1 cellular context compared by ENCODE assay signal in the genomic region with DNA sequence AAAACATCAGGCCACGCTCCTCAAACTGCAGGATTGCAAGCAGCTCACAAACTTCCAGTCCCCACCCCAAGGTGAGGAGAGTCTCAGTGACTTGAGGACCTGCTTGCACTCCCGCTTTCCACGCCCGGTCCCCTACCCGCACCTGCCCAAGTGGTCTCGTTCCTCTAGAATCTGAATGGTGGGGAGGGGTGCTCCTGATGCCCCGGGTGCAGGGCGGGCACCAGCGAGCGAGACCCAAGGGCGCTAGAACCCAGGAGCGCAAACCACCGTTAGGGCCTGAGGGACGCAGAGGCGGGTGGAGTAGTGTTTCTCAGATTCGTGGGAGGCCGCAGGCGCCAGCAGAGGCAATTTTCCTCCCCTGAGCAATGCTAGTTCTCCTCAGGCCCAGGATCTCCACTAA.
TF ChIP-seq lines count a peak whose summit lies in the region.

No MANE protein-coding gene starts in this region.

TF ChIP-seq in WTC11, 78 proteins besides CTCF, POLR2A, EP300 and RAD21 (continued from another document):
- TF ChIP-seq, protein P1, sequence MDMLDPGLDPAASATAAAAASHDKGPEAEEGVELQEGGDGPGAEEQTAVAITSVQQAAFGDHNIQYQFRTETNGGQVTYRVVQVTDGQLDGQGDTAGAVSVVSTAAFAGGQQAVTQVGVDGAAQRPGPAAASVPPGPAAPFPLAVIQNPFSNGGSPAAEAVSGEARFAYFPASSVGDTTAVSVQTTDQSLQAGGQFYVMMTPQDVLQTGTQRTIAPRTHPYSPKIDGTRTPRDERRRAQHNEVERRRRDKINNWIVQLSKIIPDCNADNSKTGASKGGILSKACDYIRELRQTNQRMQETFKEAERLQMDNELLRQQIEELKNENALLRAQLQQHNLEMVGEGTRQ (CRISPR knock-in tag; IDR thresholded peaks at IDR 0.05): no peak
- TF ChIP-seq GABPB1 (CRISPR knock-in tag; IDR thresholded peaks at IDR 0.05) (no peak), TCF7 (CRISPR knock-in tag; IDR thresholded peaks at IDR 0.05; ENCODE audit: low read depth) (no peak)
- TF ChIP-seq, protein P2, sequence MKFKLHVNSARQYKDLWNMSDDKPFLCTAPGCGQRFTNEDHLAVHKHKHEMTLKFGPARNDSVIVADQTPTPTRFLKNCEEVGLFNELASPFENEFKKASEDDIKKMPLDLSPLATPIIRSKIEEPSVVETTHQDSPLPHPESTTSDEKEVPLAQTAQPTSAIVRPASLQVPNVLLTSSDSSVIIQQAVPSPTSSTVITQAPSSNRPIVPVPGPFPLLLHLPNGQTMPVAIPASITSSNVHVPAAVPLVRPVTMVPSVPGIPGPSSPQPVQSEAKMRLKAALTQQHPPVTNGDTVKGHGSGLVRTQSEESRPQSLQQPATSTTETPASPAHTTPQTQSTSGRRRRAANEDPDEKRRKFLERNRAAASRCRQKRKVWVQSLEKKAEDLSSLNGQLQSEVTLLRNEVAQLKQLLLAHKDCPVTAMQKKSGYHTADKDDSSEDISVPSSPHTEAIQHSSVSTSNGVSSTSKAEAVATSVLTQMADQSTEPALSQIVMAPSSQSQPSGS (CRISPR knock-in tag; IDR thresholded peaks at IDR 0.05; ENCODE audit: borderline replicate concordance, low read depth): no peak
- TF ChIP-seq, protein P3, sequence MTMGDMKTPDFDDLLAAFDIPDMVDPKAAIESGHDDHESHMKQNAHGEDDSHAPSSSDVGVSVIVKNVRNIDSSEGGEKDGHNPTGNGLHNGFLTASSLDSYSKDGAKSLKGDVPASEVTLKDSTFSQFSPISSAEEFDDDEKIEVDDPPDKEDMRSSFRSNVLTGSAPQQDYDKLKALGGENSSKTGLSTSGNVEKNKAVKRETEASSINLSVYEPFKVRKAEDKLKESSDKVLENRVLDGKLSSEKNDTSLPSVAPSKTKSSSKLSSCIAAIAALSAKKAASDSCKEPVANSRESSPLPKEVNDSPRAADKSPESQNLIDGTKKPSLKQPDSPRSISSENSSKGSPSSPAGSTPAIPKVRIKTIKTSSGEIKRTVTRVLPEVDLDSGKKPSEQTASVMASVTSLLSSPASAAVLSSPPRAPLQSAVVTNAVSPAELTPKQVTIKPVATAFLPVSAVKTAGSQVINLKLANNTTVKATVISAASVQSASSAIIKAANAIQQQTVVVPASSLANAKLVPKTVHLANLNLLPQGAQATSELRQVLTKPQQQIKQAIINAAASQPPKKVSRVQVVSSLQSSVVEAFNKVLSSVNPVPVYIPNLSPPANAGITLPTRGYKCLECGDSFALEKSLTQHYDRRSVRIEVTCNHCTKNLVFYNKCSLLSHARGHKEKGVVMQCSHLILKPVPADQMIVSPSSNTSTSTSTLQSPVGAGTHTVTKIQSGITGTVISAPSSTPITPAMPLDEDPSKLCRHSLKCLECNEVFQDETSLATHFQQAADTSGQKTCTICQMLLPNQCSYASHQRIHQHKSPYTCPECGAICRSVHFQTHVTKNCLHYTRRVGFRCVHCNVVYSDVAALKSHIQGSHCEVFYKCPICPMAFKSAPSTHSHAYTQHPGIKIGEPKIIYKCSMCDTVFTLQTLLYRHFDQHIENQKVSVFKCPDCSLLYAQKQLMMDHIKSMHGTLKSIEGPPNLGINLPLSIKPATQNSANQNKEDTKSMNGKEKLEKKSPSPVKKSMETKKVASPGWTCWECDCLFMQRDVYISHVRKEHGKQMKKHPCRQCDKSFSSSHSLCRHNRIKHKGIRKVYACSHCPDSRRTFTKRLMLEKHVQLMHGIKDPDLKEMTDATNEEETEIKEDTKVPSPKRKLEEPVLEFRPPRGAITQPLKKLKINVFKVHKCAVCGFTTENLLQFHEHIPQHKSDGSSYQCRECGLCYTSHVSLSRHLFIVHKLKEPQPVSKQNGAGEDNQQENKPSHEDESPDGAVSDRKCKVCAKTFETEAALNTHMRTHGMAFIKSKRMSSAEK (CRISPR knock-in tag; IDR thresholded peaks at IDR 0.05; ENCODE audit: borderline replicate concordance): no peak
TF ChIP-seq in WTC11: peak in this region for 0.
